Comparison of ENCODE assay signal across 22 cellular contexts in the genomic region with DNA sequence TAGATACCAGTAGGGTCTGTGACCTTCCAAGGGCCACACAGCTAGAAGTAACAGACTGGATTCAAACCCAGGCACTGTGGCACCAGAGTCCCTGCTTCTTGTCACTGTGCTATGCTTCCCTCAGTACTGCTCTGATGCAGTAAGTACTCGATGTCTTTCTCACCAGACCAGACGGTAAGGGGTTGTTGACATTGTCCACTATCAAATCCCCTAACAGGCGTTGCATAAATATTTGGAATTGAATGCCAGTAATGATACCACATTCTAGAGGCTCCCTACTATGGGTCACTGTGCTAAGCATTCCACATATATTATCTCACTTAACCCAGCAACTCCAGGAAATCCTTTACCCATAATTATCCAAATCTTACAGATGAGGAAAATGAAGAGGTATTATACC.
"Had no signal": no experiment of that assay in that cellular context is flagged by ENCODE, and none has a peak within 500 bp of the region (broad histone marks: within the 10 kb centered on the region; RNA-seq: fewer than 3 reads in every experiment).

No MANE protein-coding gene starts in this region.

- H3K27me3 ChIP-seq: adrenal gland, foreskin keratinocyte, hepatocyte, suprapubic skin, tibial nerve, uterus had no signal

- H2AFZ ChIP-seq: hepatocyte, parathyroid adenoma had no signal

- DNase-seq: activated CD4-positive, alpha-beta T cell treated with anti-CD3 and anti-CD28 coated beads, Interleukin-2, amount 50 U/mL, for 1 hour; activated CD4-positive, CD25-positive, alpha-beta regulatory T cell treated with anti-CD3 and anti-CD28 coated beads, Interleukin-2, amount 50 U/mL, for 72 hours; activated naive CD4-positive, alpha-beta T cell; activated T-cell treated with anti-CD3 and anti-CD28 coated beads, Interleukin-2, amount 50 U/mL, for 1 hour; cortex of kidney; foreskin keratinocyte; left ventricle myocardium inferior; stimulated activated CD4-positive, alpha-beta T cell treated with anti-CD3 and anti-CD28 coated beads, Interleukin-1b, Interleukin-23, amount 100 ng/mL, for 48 hours; stomach; T-cell; WERI-Rb-1 had no signal

- H3K9ac ChIP-seq: parathyroid adenoma had no signal

- H3K36me3 Mint-ChIP-seq: activated naive CD8-positive, alpha-beta T cell; natural killer cell treated with Interleukin-12 subunit alpha and Interleukin-12 subunit beta and Interleukin-15 and Interleukin-18, amount 100 ng/mL, for 72 hours; T-cell had no signal

- H3K27ac Mint-ChIP-seq: activated naive CD8-positive, alpha-beta T cell; activated T-helper 17 cell treated with anti-CD3 and anti-CD28 coated beads, Interleukin-2, amount 50 U/mL, for 72 hours; natural killer cell treated with Interleukin-12 subunit alpha and Interleukin-12 subunit beta and Interleukin-15 and Interleukin-18, amount 100 ng/mL, for 72 hours; T-cell had no signal

- H3K4me2 ChIP-seq: hepatocyte had no signal

- H3K27ac ChIP-seq: adrenal gland, foreskin keratinocyte, hepatocyte, left ventricle myocardium inferior, neutrophil, parathyroid adenoma, skin epidermis, suprapubic skin, tibial nerve, uterus, WERI-Rb-1 had no signal

- H3K4me1 ChIP-seq: adrenal gland, foreskin keratinocyte, parathyroid adenoma, suprapubic skin, tibial nerve, uterus had no signal

- ATAC-seq: T-cell had no signal

- H3K9me3 ChIP-seq: adrenal gland, left ventricle myocardium inferior, neutrophil, stomach, suprapubic skin, tibial nerve, uterus had no signal

- H3K36me3 ChIP-seq: adrenal gland, left ventricle myocardium inferior, neutrophil, stomach, suprapubic skin, tibial nerve, uterus, WERI-Rb-1 had no signal

- H3K4me1 Mint-ChIP-seq: activated T-helper 17 cell treated with anti-CD3 and anti-CD28 coated beads, Interleukin-2, amount 50 U/mL, for 72 hours; T-cell had no signal

- H3K4me3 ChIP-seq: adrenal gland, hepatocyte, left ventricle myocardium inferior, skin epidermis, stomach, suprapubic skin, tibial nerve, uterus had no signal

- H3K4me3 Mint-ChIP-seq: activated naive CD8-positive, alpha-beta T cell; activated T-helper 17 cell treated with anti-CD3 and anti-CD28 coated beads, Interleukin-2, amount 50 U/mL, for 72 hours; natural killer cell treated with Interleukin-12 subunit alpha and Interleukin-12 subunit beta and Interleukin-15 and Interleukin-18, amount 100 ng/mL, for 72 hours; T-cell had no signal
